ENCODE assay signal across 8 cellular contexts in the genomic region with DNA sequence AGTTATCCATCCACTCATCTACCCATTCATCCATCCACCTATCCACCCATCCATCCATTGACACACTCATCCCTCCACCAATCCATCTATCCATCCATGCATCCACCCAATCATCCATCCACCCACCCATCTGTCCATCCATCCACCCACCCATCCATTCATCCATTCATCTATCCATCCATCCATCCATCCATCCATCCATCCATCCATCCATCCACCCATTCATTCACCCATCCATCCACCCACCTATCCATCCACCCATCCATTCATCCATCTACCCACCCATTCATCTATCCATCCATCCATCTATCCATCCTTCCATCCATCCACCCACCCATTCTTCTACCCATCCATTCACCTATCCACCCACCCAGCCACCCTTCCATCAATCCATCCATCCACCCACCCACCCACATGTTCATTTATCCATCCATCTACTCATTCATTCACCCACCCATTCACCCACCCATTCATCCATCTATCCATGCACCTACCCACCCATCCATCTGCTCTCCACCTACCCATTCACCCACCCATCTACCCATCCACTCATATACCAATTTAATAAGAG.
"Had no signal": no experiment of that assay in that cellular context is flagged by ENCODE, and none has a peak within 500 bp of the region (broad histone marks: within the 10 kb centered on the region; RNA-seq: fewer than 3 reads in every experiment).

No MANE protein-coding gene starts in this region.

- H3K9ac ChIP-seq: KMS-11 had no signal

- H3K4me2 ChIP-seq: KMS-11 had no signal

- H3K27ac ChIP-seq: HL-60, KMS-11 had no signal

- ATAC-seq: HepG2 had no signal

- DNase-seq: IMR-90, Karpas-422, KBM-7, KG1 had no signal

- FAIRE-seq: HepG2, HTR-8/SVneo had no signal
